Comparison of ENCODE assay signal across 17 cellular contexts in genomic region chr10:70222340-70222794, GRCh38. TPM values are rescaled to one million over a fixed set of nuclear protein-coding genes. Genes with fewer than 3 reads are reported as not detected.
DNase-seq lines count a peak whose midpoint lies in the region; ATAC-seq, FAIRE-seq and TF ChIP-seq lines count a peak whose summit lies in the region.
"Had no signal": no experiment of that assay in that cellular context is flagged by ENCODE, and none has a peak within 500 bp of the region (broad histone marks: within the 10 kb centered on the region; RNA-seq: fewer than 3 reads in every experiment).

No MANE protein-coding gene starts in this region.

- H3K4me2 ChIP-seq in GM12878 (ENCODE audit: control insufficient read depth, insufficient read depth) (peak overlapping the region; percentile 33; the same call in 1 of the 2 replicates), HepG2 (ENCODE audit: low read depth, low read length) (peak overlapping the region; percentile 7; the same call in 1 of the 2 replicates)
- H3K4me2 ChIP-seq: GM23338 had no signal

- ATAC-seq in GM12878 (peak; percentile 29; the same call in 2 of the 3 replicates), HepG2 (peak; percentile 58; the same call in 2 of the 3 replicates), left cardiac atrium (no peak), HG03432 (IDR thresholded peaks at IDR 0.05; ENCODE audit: unreplicated experiment) (no peak)
- ATAC-seq: GM23338 had no signal

- peak; percentile 68 for DNase-seq in ELF-1 (ENCODE audit: low read depth, low spot score)
- DNase-seq in LNCaP clone FGC (ENCODE audit: low read depth), result peak; percentile 50
- DNase-seq in GM12878 (ENCODE audit: low read depth, low spot score), result no peak
- no peak for DNase-seq in HepG2 (ENCODE audit: low spot score)
- no peak for DNase-seq in putamen (ENCODE audit: low spot score)
- DNase-seq in left cardiac atrium, result no peak
- DNase-seq in ACHN, result no peak
- DNase-seq: activated T-cell treated with anti-CD3 and anti-CD28 coated beads, Interleukin-2, amount 50 U/mL, for 24 hours; BE2C; endodermal cell; NCI-H446; nucleus accumbens; small intestine; stimulated activated naive CD4-positive, alpha-beta T cell had no signal

- H3K27ac ChIP-seq in GM12878 (ENCODE audit: control insufficient read depth, insufficient read depth), result no peak overlapping the region
- peak overlapping the region; percentile 38 for H3K27ac ChIP-seq in HepG2 (ENCODE audit: extremely low read length, insufficient read depth, low read length)

- H3K36me3 ChIP-seq in GM12878 (ENCODE audit: control insufficient read depth in 2 of 2, insufficient read depth in 2 of 2, low read length in 1 of 2) (peaks cover 1 to 14% of the 10 kb centered on the region in 2 experiments), HepG2 (replicated peaks in 1 of 2; ENCODE audit: control insufficient read depth in 1 of 2, insufficient read depth in 2 of 2, low read length in 2 of 2) (peaks cover 6 to 43% of the 10 kb centered on the region in 2 experiments)

- H3K4me1 ChIP-seq in GM12878 (ENCODE audit: control insufficient read depth, insufficient read depth, low read length) (peaks cover 21% of the 10 kb centered on the region), HepG2 (ENCODE audit: insufficient read depth, low read length) (peaks cover 39% of the 10 kb centered on the region)

- SMC1A ChIA-PET in GM12878 (lab: Charles Lee; ENCODE audit: uncharacterized antibody, unreplicated experiment), result interaction anchor here (0.6 to 14.1 kb wide), 29 partner anchors 8 to 329 kb away, joined by 3 to 408 read pairs (median 8); partner anchors contain the start of genes EIF4EBP2, PPA1 and SAR1A

- RAD21 ChIA-PET in GM12878 (lab: Charles Lee; ENCODE audit: unreplicated experiment), result interaction anchor here (0.7 to 18.9 kb wide), 22 partner anchors 10 to 231 kb away, joined by 3 to 675 read pairs (median 4); partner anchors contain the start of genes EIF4EBP2, PPA1, SAR1A and TYSND1

- CTCF ChIA-PET in GM12878 (lab: Yijun Ruan, JAX), result interaction anchor here (0.9 to 16.2 kb wide), 30 partner anchors 7 to 595 kb away, joined by 3 to 611 read pairs (median 6); partner anchors contain the start of genes NPFFR1, PPA1 and TYSND1
- CTCF ChIA-PET in HepG2 (lab: Yijun Ruan, JAX; ENCODE audit: low intra/inter-chr PET ratio, low total read pairs), result interaction anchor here (1.2 to 1.7 kb wide), 2 partner anchors 109 to 142 kb away, joined by 3 to 35 read pairs; no protein-coding TSS in a partner anchor

- TF ChIP-seq POLR2A in GM12878 (IDR thresholded peaks at IDR 0.05; ENCODE audit: low read depth, low read length) (no peak), HepG2 (IDR thresholded peaks at IDR 0.05; ENCODE audit: insufficient read depth in 1 of 2, low read depth in 2 of 2, low read length in 2 of 2) (no peak)

- no peak overlapping the region for H2AFZ ChIP-seq in GM12878 (ENCODE audit: control insufficient read depth, low read depth, low read length)
- H2AFZ ChIP-seq in HepG2 (ENCODE audit: low read length), result no peak overlapping the region
- H2AFZ ChIP-seq: GM23338 had no signal

- TF ChIP-seq RAD21 in GM12878 (IDR thresholded peaks at IDR 0.05; ENCODE audit: insufficient read depth, low read depth, low read length) (no peak), HepG2 (CRISPR knock-in tag; IDR thresholded peaks at IDR 0.05) (no peak)

- TF ChIP-seq EP300 in GM12878 (IDR thresholded peaks at IDR 0.05; ENCODE audit: borderline replicate concordance in 1 of 2, control insufficient read depth in 1 of 2, low read depth in 2 of 2, low read length in 2 of 2) (no peak), HepG2 (IDR thresholded peaks at IDR 0.05; ENCODE audit: low read depth in 2 of 2, low read length in 2 of 2) (no peak), HepG2 (CRISPR knock-in tag; IDR thresholded peaks at IDR 0.05; ENCODE audit: borderline replicate concordance) (no peak)

- H3K79me2 ChIP-seq in GM12878 (ENCODE audit: control insufficient read depth, insufficient read depth, low read length) (peaks cover 58% of the 10 kb centered on the region), HepG2 (ENCODE audit: insufficient read depth, low read length) (peaks cover 54% of the 10 kb centered on the region)

- no peak for TF ChIP-seq CTCF in LNCaP clone FGC (IDR thresholded peaks at IDR 0.05; ENCODE audit: control insufficient read depth, extremely low read depth, insufficient read depth)
- no peak for TF ChIP-seq CTCF in GM12878 (IDR thresholded peaks at IDR 0.05 in 2 of 3, conservative IDR thresholded peaks at IDR 0.05 in 1 of 3; ENCODE audit: control insufficient read depth in 2 of 3, extremely low read depth in 1 of 3, insufficient read depth in 1 of 3, low read depth in 3 of 3, low read length in 3 of 3)
- no peak for TF ChIP-seq CTCF in HepG2 (CRISPR knock-in tag; IDR thresholded peaks at IDR 0.05)

- H3K27me3 ChIP-seq in GM12878 (replicated peaks in 1 of 2; ENCODE audit: control insufficient read depth in 2 of 2, insufficient read depth in 2 of 2, low read length in 1 of 2) (no peaks in the 10 kb centered on the region), HepG2 (ENCODE audit: control insufficient read depth in 1 of 2, insufficient read depth in 2 of 2, low read length in 2 of 2) (no peaks in the 10 kb centered on the region; a peak in 1 of 5 replicates)
- H3K27me3 ChIP-seq: BE2C, gastroesophageal sphincter had no signal

- no peak for FAIRE-seq in GM12878 (lab: Jason Lieb, UNC)
- no peak for FAIRE-seq in HepG2 (lab: Jason Lieb, UNC)

- H3K9me3 ChIP-seq in GM12878 (replicated peaks; ENCODE audit: control insufficient read depth, insufficient read depth, low read length) (no peaks in the 10 kb centered on the region; the same call in 2 of the 3 replicates), HepG2 (ENCODE audit: low read length) (no peaks in the 10 kb centered on the region)
- H3K9me3 ChIP-seq: BE2C, gastroesophageal sphincter had no signal

- H3K4me3 ChIP-seq in LNCaP clone FGC (ENCODE audit: low read depth, low read length) (no peak overlapping the region), GM12878 (no peak overlapping the region), HepG2 (replicated peaks in 1 of 3; ENCODE audit: insufficient read depth in 1 of 3, low read depth in 2 of 3, low read length in 3 of 3) (no peak overlapping the region)
- H3K4me3 ChIP-seq: gastroesophageal sphincter, GM23338 had no signal

- WGBS in GM12878 (ENCODE audit: insufficient coverage, insufficient replicate concordance, low lambda C conversion rate, missing lambda C conversion rate), result 68% methylated on average over 3 of the region's 3 CpGs
- 55% methylated on average over 3 of the region's 3 CpGs for WGBS in HepG2 (ENCODE audit: low lambda C conversion rate)

- BruUV-seq in GM12878 (replicated peaks; lab: Mats Ljungman, UMichigan), result no TSS peak
- no TSS peak for BruUV-seq in HepG2 (replicated peaks; lab: Mats Ljungman, UMichigan)

- no peak overlapping the region for H3K9ac ChIP-seq in GM12878 (ENCODE audit: control insufficient read depth, insufficient read depth, low read length)
- H3K9ac ChIP-seq in HepG2 (ENCODE audit: insufficient read depth, low read depth, low read length), result no peak overlapping the region

- H4K20me1 ChIP-seq in GM12878 (ENCODE audit: control insufficient read depth, insufficient read depth) (no peaks in the 10 kb centered on the region; the same call in 1 of the 2 replicates), HepG2 (ENCODE audit: insufficient read depth, low read length) (peaks cover 13% of the 10 kb centered on the region)

- intact Hi-C loops in GM12878 (cut with micrococcal nuclease; ENCODE audit: unreplicated experiment), result no loop called here
- intact Hi-C loops in HepG2 (cut with micrococcal nuclease; ENCODE audit: unreplicated experiment), result no loop called here
- intact Hi-C loops in left cardiac atrium (cut with DNase I), result loop anchor here (5.0 to 10.0 kb wide), 3 partner anchors 52 to 322 kb away; no protein-coding TSS in a partner anchor

- POLR2A ChIA-PET in GM12878 (lab: Charles Lee) (interaction anchor here (0.6 to 2.2 kb wide), 8 partner anchors 10 to 143 kb away, joined by 3 to 18 read pairs (median 4); no protein-coding TSS in a partner anchor), HepG2 (lab: Yijun Ruan, JAX) (interaction anchor here (0.7 to 2.5 kb wide), 7 partner anchors 10 to 183 kb away, joined by 3 to 19 read pairs (median 3); partner anchors contain the start of genes EIF4EBP2 and PPA1)

- in situ Hi-C loops in GM12878 (cut with MboI) (no loop called here), HepG2 (cut with HindIII; ENCODE audit: extremely low pct_ligation_motif_present, low pct_unique_long_range_greater_than_20kb) (loop anchor here (5.0 kb wide), 1 partner anchor 140 kb away; no protein-coding TSS in a partner anchor), ACHN (cut with HindIII; ENCODE audit: low pct_ligation_motif_present, low pct_unique_long_range_greater_than_20kb, low sequenced_read_pairs) (no loop called here)

RNA-seq across cellular contexts. Expression of gene PPA1, which starts 10.9 kb away (rescaled TPM):
- total RNA-seq in GM12878 (2013; cell fraction: nucleolus; rRNA removed), result 131 and 145 TPM in 2 replicates
- 297 and 344 TPM in 2 replicates for total RNA-seq in GM12878 (2014; rRNA removed)
- 334 and 338 TPM in 2 replicates for total RNA-seq in GM12878 (2014; rRNA removed; fragmentation: Illumina TruSeq; extraction: Trizol)
- 254 and 260 TPM in 2 replicates for total RNA-seq in GM12878 (2021)
- 197 TPM for polyA plus RNA-seq in GM12878 (2011; ENCODE audit: low read depth)
- 452 and 655 TPM in 2 replicates for polyA plus RNA-seq in GM12878 (2011; rRNA removed)
- 191 and 218 TPM in 2 replicates for polyA plus RNA-seq in GM12878 (2011; cell fraction: cytosol; rRNA removed)
- 159 and 213 TPM in 2 replicates for polyA plus RNA-seq in GM12878 (2011; cell fraction: nucleus; rRNA removed)
- 207 and 266 TPM in 2 replicates for polyA plus RNA-seq in GM12878 (2012)
- 296 and 362 TPM in 2 replicates for polyA plus RNA-seq in GM12878 (2014; fragmentation: Illumina TruSeq; extraction: Trizol)
- polyA plus RNA-seq in GM12878 (2014; fragmentation: Nextera tagmentation; extraction: Ambion mirVana), result 100 to 1,000 TPM; 224 to 386 TPM
- polyA plus RNA-seq in GM12878 (2014; rRNA removed), result 346 and 396 TPM in 2 replicates
- polyA plus RNA-seq in GM12878 (2016; fragmentation: Nextera tagmentation; extraction: Ambion mirVana), result 100 to 1,000 TPM; 353 to 365 TPM
- 181 and 246 TPM in 2 replicates for polyA minus RNA-seq in GM12878 (2011; rRNA and poly(A)+ RNA removed)
- polyA minus RNA-seq in GM12878 (2011; cell fraction: cytosol; rRNA and poly(A)+ RNA removed), result 70.8 and 76.2 TPM in 2 replicates
- 44.1 and 89.6 TPM in 2 replicates for polyA minus RNA-seq in GM12878 (2011; cell fraction: nucleus; rRNA and poly(A)+ RNA removed)
- 250 and 371 TPM in 2 replicates for total RNA-seq in HepG2 (2016; rRNA removed; fragmentation: Illumina TruSeq; extraction: Trizol)
- 82.0 and 100 TPM in 2 replicates for total RNA-seq in HepG2 (2016; cell fraction: cytosol; rRNA removed; fragmentation: Illumina TruSeq; extraction: Trizol; ENCODE audit: low read depth)
- 255 and 390 TPM in 2 replicates for total RNA-seq in HepG2 (2016; cell fraction: insoluble cytoplasmic fraction; rRNA removed; fragmentation: Illumina TruSeq; extraction: Trizol)
- total RNA-seq in HepG2 (2016; cell fraction: membrane; rRNA removed; fragmentation: Illumina TruSeq; extraction: Trizol), result 165 and 176 TPM in 2 replicates
- total RNA-seq in HepG2 (2016; cell fraction: nucleus; rRNA removed; fragmentation: Illumina TruSeq; extraction: Trizol), result 97.3 and 103 TPM in 2 replicates
- polyA plus RNA-seq in HepG2 (2011; rRNA removed), result 104 and 136 TPM in 2 replicates
- 79.2 and 103 TPM in 2 replicates for polyA plus RNA-seq in HepG2 (2011; cell fraction: cytosol; rRNA removed)
- polyA plus RNA-seq in HepG2 (2011; cell fraction: nucleus; rRNA removed), result 29.6 and 38.4 TPM in 2 replicates
- polyA plus RNA-seq in HepG2 (2012), result 160 and 173 TPM in 2 replicates
- 83.3 and 87.7 TPM in 2 replicates for polyA plus RNA-seq in HepG2 (2016; cell fraction: cytosol; fragmentation: Illumina TruSeq; extraction: Trizol; ENCODE audit: low read depth)
- polyA plus RNA-seq in HepG2 (2016; cell fraction: insoluble cytoplasmic fraction; fragmentation: Illumina TruSeq; extraction: Trizol; ENCODE audit: low read depth), result 345 and 373 TPM in 2 replicates
- 131 and 143 TPM in 2 replicates for polyA plus RNA-seq in HepG2 (2016; cell fraction: membrane; fragmentation: Illumina TruSeq; extraction: Trizol; ENCODE audit: low read depth)
- 129 and 132 TPM in 2 replicates for polyA plus RNA-seq in HepG2 (2016; cell fraction: nucleus; fragmentation: Illumina TruSeq; extraction: Trizol; ENCODE audit: insufficient read depth, low read depth)
- polyA minus RNA-seq in HepG2 (2011; rRNA and poly(A)+ RNA removed; ENCODE audit: low replicate concordance), result 27.3 and 92.0 TPM in 2 replicates
- 75.4 and 86.8 TPM in 2 replicates for polyA minus RNA-seq in HepG2 (2011; cell fraction: cytosol; rRNA and poly(A)+ RNA removed)
- polyA minus RNA-seq in HepG2 (2011; cell fraction: nucleus; rRNA and poly(A)+ RNA removed), result 78.9 and 82.8 TPM in 2 replicates
- total RNA-seq in left cardiac atrium, result 100 to 1,000 TPM; 113 to 118 TPM

RNA-seq across cellular contexts. Expression of gene SAR1A, which starts 52.1 kb away (rescaled TPM):
- 36.4 and 40.0 TPM in 2 replicates for total RNA-seq in GM12878 (2013; cell fraction: nucleolus; rRNA removed)
- total RNA-seq in GM12878 (2014; rRNA removed) (45.4 and 60.3 TPM in 2 replicates), GM12878 (2014; rRNA removed; fragmentation: Illumina TruSeq; extraction: Trizol) (52.7 and 54.7 TPM in 2 replicates), GM12878 (2021) (77.3 and 81.3 TPM in 2 replicates), HepG2 (2016; rRNA removed; fragmentation: Illumina TruSeq; extraction: Trizol) (104 and 117 TPM in 2 replicates), left cardiac atrium (100 to 1,000 TPM; 114 to 126 TPM)
- polyA plus RNA-seq in GM12878 (2011; ENCODE audit: low read depth), result 31.2 TPM
- polyA plus RNA-seq in GM12878 (2011; rRNA removed) (85.0 and 101 TPM in 2 replicates), GM12878 (2014; fragmentation: Illumina TruSeq; extraction: Trizol) (54.8 and 55.6 TPM in 2 replicates), GM12878 (2014; fragmentation: Nextera tagmentation; extraction: Ambion mirVana) (10 to 100 TPM; 69.4 to 81.1 TPM), GM12878 (2014; rRNA removed) (29.3 and 33.2 TPM in 2 replicates), GM12878 (2016; fragmentation: Nextera tagmentation; extraction: Ambion mirVana) (10 to 100 TPM; 58.0 to 62.2 TPM), HepG2 (2011; rRNA removed) (42.7 and 51.4 TPM in 2 replicates)
- polyA plus RNA-seq in GM12878 (2011; cell fraction: cytosol; rRNA removed), result 21.4 and 21.6 TPM in 2 replicates
- polyA plus RNA-seq in GM12878 (2011; cell fraction: nucleus; rRNA removed), result 17.8 and 20.3 TPM in 2 replicates
- 32.0 and 39.5 TPM in 2 replicates for polyA plus RNA-seq in GM12878 (2012)
- polyA minus RNA-seq in GM12878 (2011; rRNA and poly(A)+ RNA removed), result 40.6 and 76.1 TPM in 2 replicates
- 18.6 and 25.1 TPM in 2 replicates for polyA minus RNA-seq in GM12878 (2011; cell fraction: cytosol; rRNA and poly(A)+ RNA removed)
- 10.0 and 14.1 TPM in 2 replicates for polyA minus RNA-seq in GM12878 (2011; cell fraction: nucleus; rRNA and poly(A)+ RNA removed)
- 53.7 and 67.8 TPM in 2 replicates for total RNA-seq in HepG2 (2016; cell fraction: cytosol; rRNA removed; fragmentation: Illumina TruSeq; extraction: Trizol; ENCODE audit: low read depth)
- 98.6 and 118 TPM in 2 replicates for total RNA-seq in HepG2 (2016; cell fraction: insoluble cytoplasmic fraction; rRNA removed; fragmentation: Illumina TruSeq; extraction: Trizol)
- 40.3 and 46.7 TPM in 2 replicates for total RNA-seq in HepG2 (2016; cell fraction: membrane; rRNA removed; fragmentation: Illumina TruSeq; extraction: Trizol)
- 88.9 and 106 TPM in 2 replicates for total RNA-seq in HepG2 (2016; cell fraction: nucleus; rRNA removed; fragmentation: Illumina TruSeq; extraction: Trizol)
- polyA plus RNA-seq in HepG2 (2011; cell fraction: cytosol; rRNA removed), result 18.7 and 26.3 TPM in 2 replicates
- 20.6 and 21.6 TPM in 2 replicates for polyA plus RNA-seq in HepG2 (2011; cell fraction: nucleus; rRNA removed)
- polyA plus RNA-seq in HepG2 (2012), result 43.4 and 54.2 TPM in 2 replicates
- 17.3 and 19.4 TPM in 2 replicates for polyA plus RNA-seq in HepG2 (2016; cell fraction: cytosol; fragmentation: Illumina TruSeq; extraction: Trizol; ENCODE audit: low read depth)
- 65.1 and 69.7 TPM in 2 replicates for polyA plus RNA-seq in HepG2 (2016; cell fraction: insoluble cytoplasmic fraction; fragmentation: Illumina TruSeq; extraction: Trizol; ENCODE audit: low read depth)
- polyA plus RNA-seq in HepG2 (2016; cell fraction: membrane; fragmentation: Illumina TruSeq; extraction: Trizol; ENCODE audit: low read depth), result 14.1 and 16.4 TPM in 2 replicates
- 125 and 135 TPM in 2 replicates for polyA plus RNA-seq in HepG2 (2016; cell fraction: nucleus; fragmentation: Illumina TruSeq; extraction: Trizol; ENCODE audit: insufficient read depth, low read depth)
- polyA minus RNA-seq in HepG2 (2011; rRNA and poly(A)+ RNA removed; ENCODE audit: low replicate concordance), result 86.9 and 186 TPM in 2 replicates
- 41.2 and 47.2 TPM in 2 replicates for polyA minus RNA-seq in HepG2 (2011; cell fraction: cytosol; rRNA and poly(A)+ RNA removed)
- polyA minus RNA-seq in HepG2 (2011; cell fraction: nucleus; rRNA and poly(A)+ RNA removed), result 43.6 and 52.5 TPM in 2 replicates

Comparison
In these comparisons a context has a peak if more than half of its experiments do, and no peak if none do; other contexts are left out.
1. DNase-seq: peak in ELF-1 (single experiment) and LNCaP clone FGC (single experiment); none in GM12878 (single experiment), HepG2 (single experiment), putamen (single experiment), left cardiac atrium (single experiment) and ACHN (single experiment).
2. ATAC-seq: peak in GM12878 (single experiment) and HepG2 (single experiment); none in left cardiac atrium (0 of 2) and HG03432 (single experiment).
3. intact Hi-C loops: an anchor here in left cardiac atrium (5.0 to 10.0 kb wide); none called in GM12878 and HepG2.